28 cellular contexts compared by ENCODE assay signal in the genomic region with DNA sequence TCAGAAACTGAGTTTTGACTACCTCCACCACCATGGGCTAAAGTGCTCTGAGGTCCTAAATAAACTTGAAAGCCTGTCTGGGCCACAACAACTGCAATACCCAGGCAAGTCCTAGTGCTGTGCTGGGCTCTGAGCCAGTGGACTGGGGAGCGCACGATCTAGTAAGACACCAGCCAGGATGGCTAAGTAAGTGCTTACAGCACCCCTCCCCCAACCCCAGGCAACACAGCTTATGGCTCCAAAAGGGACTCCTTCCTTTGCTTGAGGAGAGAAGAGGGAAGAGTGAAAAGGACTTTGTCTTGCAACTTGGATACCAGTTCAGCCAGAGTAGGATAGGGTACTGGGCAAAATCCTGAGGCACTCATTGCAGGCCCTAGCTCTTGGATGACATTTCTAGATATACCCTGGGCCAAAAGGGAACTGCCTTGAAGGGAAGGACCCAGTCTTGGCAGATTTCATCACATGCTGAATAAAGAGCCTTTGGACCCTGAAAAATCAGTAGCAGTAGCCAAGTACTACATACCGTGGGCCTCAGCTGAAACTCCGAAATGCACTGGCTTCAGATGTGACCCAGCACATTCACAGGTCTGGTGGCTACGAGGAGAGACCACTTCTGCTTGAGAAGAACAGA. TPM values are rescaled to one million over a fixed set of nuclear protein-coding genes. Genes with fewer than 3 reads are reported as not detected.
DNase-seq lines count a peak whose midpoint lies in the region; ATAC-seq and TF ChIP-seq lines count a peak whose summit lies in the region.
"Had no signal": no experiment of that assay in that cellular context is flagged by ENCODE, and none has a peak within 500 bp of the region (broad histone marks: within the 10 kb centered on the region; RNA-seq: fewer than 3 reads in every experiment).

No MANE protein-coding gene starts in this region.

- no peak overlapping the region for H2BK120ac ChIP-seq in mesenchymal stem cell (ENCODE audit: low read depth, low read length)

- H3K27ac ChIP-seq in mesenchymal stem cell (ENCODE audit: low read length, poor library complexity, severe bottlenecking): no peak overlapping the region
- H3K27ac ChIP-seq in adrenal gland: no peak overlapping the region
- H3K27ac ChIP-seq: brain microvascular endothelial cell, gastrocnemius medialis, GM23248, Peyer's patch, prostate gland had no signal

- no peak overlapping the region for H3K23ac ChIP-seq in mesenchymal stem cell (ENCODE audit: low read length in 2 of 2)

- H2AFZ ChIP-seq in mesenchymal stem cell (ENCODE audit: low read depth, low read length): no peak overlapping the region
- H2AFZ ChIP-seq: GM23248 had no signal

- H2BK12ac ChIP-seq in mesenchymal stem cell (ENCODE audit: low read length in 2 of 2): no peak overlapping the region

- H3K18ac ChIP-seq in mesenchymal stem cell (ENCODE audit: low read depth in 1 of 2, low read length in 2 of 2): no peak overlapping the region

- no peak overlapping the region for H3K9ac ChIP-seq in mesenchymal stem cell (ENCODE audit: low read length)
- H3K9ac ChIP-seq: GM23248 had no signal

- DNase-seq in left ventricle myocardium superior (peak; percentile 32), Right ventricle myocardium inferior (ENCODE audit: missing footprints) (no peak), head of caudate nucleus (peak in 28 of 42 donors; percentile 13 to 74 (median 41)), pons (ENCODE audit: low spot score) (peak; percentile 34), mesenchymal stem cell (no peak), adrenal gland (no peak), Kasumi-1 (lab: John Stamatoyannopoulos, UW) (no peak)
- DNase-seq: activated CD4-positive, alpha-beta T cell treated with anti-CD3 and anti-CD28 coated beads, Interleukin-2, amount 50 U/mL, for 4 hours; activated naive CD4-positive, alpha-beta T cell; AML-193; brain microvascular endothelial cell; CD4-positive, alpha-beta memory T cell; DMS 273 treated with DMSO at 0.1 percent for 48 hours; GM23248; immature natural killer cell; NCI-H1436 treated with DMSO at 0.1 percent for 48 hours; NCI-H2081 treated with DMSO at 0.1 percent for 48 hours; NCI-H345; NCI-H748 treated with DMSO at 0.1 percent for 48 hours; Peyer's patch; stimulated activated CD4-positive, alpha-beta T cell treated with anti-CD3 and anti-CD28 coated beads, Interleukin-4, amount 100 ng/mL, for 24 hours had no signal

- H3K4me1 ChIP-seq in mesenchymal stem cell (ENCODE audit: control insufficient read depth, insufficient read depth, low read depth, low read length) (no peaks in the 10 kb centered on the region), adrenal gland (replicated peaks in 1 of 2) (no peaks in the 10 kb centered on the region)
- H3K4me1 ChIP-seq: Peyer's patch, prostate gland had no signal

- H3K4ac ChIP-seq in mesenchymal stem cell (ENCODE audit: low read depth in 1 of 2, low read length in 2 of 2): no peak overlapping the region

- TF ChIP-seq POLR2A in adrenal gland (IDR thresholded peaks at IDR 0.05): no peak

- H3K4me3 ChIP-seq in mesenchymal stem cell (ENCODE audit: insufficient read depth in 1 of 2, low read depth in 1 of 2, low read length in 2 of 2) (no peak overlapping the region), adrenal gland (no peak overlapping the region)
- H3K4me3 ChIP-seq: gastrocnemius medialis, GM23248, Peyer's patch, prostate gland had no signal

- no peak overlapping the region for H3K14ac ChIP-seq in mesenchymal stem cell (ENCODE audit: low read length in 2 of 2)

- no peak overlapping the region for H4K8ac ChIP-seq in mesenchymal stem cell (ENCODE audit: low read length)

- H4K91ac ChIP-seq in mesenchymal stem cell (ENCODE audit: low read length): no peak overlapping the region

- no peaks in the 10 kb centered on the region for H3K9me3 ChIP-seq in mesenchymal stem cell (ENCODE audit: control insufficient read depth, low read length)
- no peaks in the 10 kb centered on the region for H3K9me3 ChIP-seq in adrenal gland (replicated peaks in 1 of 3)
- H3K9me3 ChIP-seq: gastrocnemius medialis, Peyer's patch, prostate gland had no signal

- intact Hi-C loops in left ventricle myocardium superior (cut with micrococcal nuclease): no loop called here
- intact Hi-C loops in Right ventricle myocardium inferior (cut with DNase I): no loop called here
- intact Hi-C loops in head of caudate nucleus (cut with DNase I): no loop called here
- intact Hi-C loops in adrenal gland (cut with DNase I): no loop called here

- no peak overlapping the region for H2AK5ac ChIP-seq in mesenchymal stem cell (ENCODE audit: low read length, severe bottlenecking)

- no peak for TF ChIP-seq CTCF in adrenal gland (IDR thresholded peaks at IDR 0.05)

- peak; percentile 69 for ATAC-seq in left ventricle myocardium superior
- ATAC-seq in Right ventricle myocardium inferior: no peak
- ATAC-seq: activated CD4-positive, CD25-positive, alpha-beta regulatory T cell treated with anti-CD3 and anti-CD28 coated beads, Interleukin-2, amount 50 U/mL, for 24 hours; gastrocnemius medialis; HepG2 had no signal

- H3K36me3 ChIP-seq in mesenchymal stem cell (ENCODE audit: control insufficient read depth in 1 of 2, insufficient read depth in 2 of 2, low read depth in 1 of 2, low read length in 2 of 2): peaks cover 0 to 4% of the 10 kb centered on the region in 2 experiments
- no peaks in the 10 kb centered on the region for H3K36me3 ChIP-seq in adrenal gland (replicated peaks in 1 of 2)
- H3K36me3 ChIP-seq: brain microvascular endothelial cell, gastrocnemius medialis, Peyer's patch, prostate gland had no signal

- H3K79me1 ChIP-seq in mesenchymal stem cell (replicated peaks; ENCODE audit: low read length, poor library complexity, severe bottlenecking): peaks cover 20% of the 10 kb centered on the region

- 91% methylated on average over 5 of the region's 5 CpGs for WGBS in mesenchymal stem cell
- WGBS in adrenal gland, 4 donors: 85 to 96% (median 87%) methylated on average over 3 to 5 of the region's 5 CpGs

- no peak overlapping the region for H2BK15ac ChIP-seq in mesenchymal stem cell (ENCODE audit: low read depth, poor library complexity, severe bottlenecking)

- H2BK5ac ChIP-seq in mesenchymal stem cell (ENCODE audit: low read depth, low read length, poor library complexity, severe bottlenecking): no peak overlapping the region

- H3K27me3 ChIP-seq in mesenchymal stem cell (ENCODE audit: control insufficient read depth in 1 of 2, insufficient read depth in 1 of 2, low read length in 2 of 2) (no peaks in the 10 kb centered on the region), adrenal gland (no peaks in the 10 kb centered on the region)
- H3K27me3 ChIP-seq: brain microvascular endothelial cell, gastrocnemius medialis, Peyer's patch had no signal

- no peak overlapping the region for H3K4me2 ChIP-seq in mesenchymal stem cell (ENCODE audit: low read length, poor library complexity, severe bottlenecking)

RNA-seq across cellular contexts. Expression of a gene that starts 1.6 kb away (rescaled TPM):
- total RNA-seq in left ventricle myocardium superior: 21.9 TPM
- 25.2 TPM for total RNA-seq in Right ventricle myocardium inferior
- not detected for polyA plus RNA-seq in mesenchymal stem cell (2013, experiment 1 of 2)
- polyA plus RNA-seq in mesenchymal stem cell (2013, experiment 2 of 2): not detected
- under 1 TPM in 2 of 8 donors, not detected in 6; 0.39 to 0.80 TPM for total RNA-seq in adrenal gland
- polyA plus RNA-seq in adrenal gland: under 1 TPM in 1 of 3 donors, not detected in 2; 0.37 TPM
- total RNA-seq: A673; CD4-positive, alpha-beta memory T cell; cerebellum; GM23248; Peyer's patch; ureter had no signal
- polyA plus RNA-seq: CD4-positive, alpha-beta memory T cell; GM23248; immature natural killer cell had no signal

RNA-seq across cellular contexts. Expression of a gene that starts 21.8 kb away (rescaled TPM):
- total RNA-seq in left ventricle myocardium superior (12.3 TPM), Right ventricle myocardium inferior (13.5 TPM), adrenal gland (10 to 100 TPM; 19.7 to 33.6 (median 25.2) TPM)
- polyA plus RNA-seq in mesenchymal stem cell (2013, experiment 1 of 2): 17.6 TPM
- 18.1 TPM for polyA plus RNA-seq in mesenchymal stem cell (2013, experiment 2 of 2)
- polyA plus RNA-seq in adrenal gland: 10 to 100 TPM; 20.3 to 30.9 (median 27.7) TPM

Comparison
In these comparisons a context has a peak if more than half of its experiments do, and no peak if none do; other contexts are left out.
1. DNase-seq: peak in left ventricle myocardium superior (single experiment), head of caudate nucleus (28 of 42) and pons (single experiment); none in Right ventricle myocardium inferior (single experiment), mesenchymal stem cell (single experiment), adrenal gland (0 of 7) and Kasumi-1 (0 of 2).
2. RNA of a gene that starts 1.6 kb away (total RNA-seq): 25.2 TPM in Right ventricle myocardium inferior (single experiment) and 21.9 TPM in left ventricle myocardium superior (single experiment); 0.39 to 0.80 TPM in adrenal gland; every median in the first group is over 10 times any median in the second.